Comparison of ENCODE assay signal across 36 cellular contexts in genomic region chr22:46676479-46676878, GRCh38. TPM values are rescaled to one million over a fixed set of nuclear protein-coding genes. Genes with fewer than 3 reads are reported as not detected.
DNase-seq lines count a peak whose midpoint lies in the region; ATAC-seq and TF ChIP-seq lines count a peak whose summit lies in the region.
"Had no signal": no experiment of that assay in that cellular context is flagged by ENCODE, and none has a peak within 500 bp of the region (broad histone marks: within the 10 kb centered on the region; RNA-seq: fewer than 3 reads in every experiment).

No MANE protein-coding gene starts in this region.

- H3K36me3 Mint-ChIP-seq in activated T-cell treated with anti-CD3 and anti-CD28 coated beads, Interleukin-2, amount 50 U/mL, for 24 hours (ENCODE audit: low read depth), result peaks cover 22% of the 10 kb centered on the region
- peaks cover 97% of the 10 kb centered on the region for H3K36me3 Mint-ChIP-seq in dendritic cell treated with granulocyte-macrophage colony-stimulating factor and Interleukin-4, amounts not matched to agents 40 ng/mL and 50 ng/mL, for 4 days (ENCODE audit: low read depth)
- H3K36me3 Mint-ChIP-seq: activated CD8-positive, alpha-beta memory T cell treated with anti-CD3 and anti-CD28 coated beads, Interleukin-2, amount 10 ng/mL, durations not matched to agents 7 days and 5 days; natural killer cell treated with Interleukin-12 subunit alpha and Interleukin-12 subunit beta and Interleukin-15 and Interleukin-18, amount 100 ng/mL, for 72 hours had no signal

- no peak overlapping the region for H3K4me3 ChIP-seq in left ventricle myocardium inferior
- no peak overlapping the region for H3K4me3 ChIP-seq in right cardiac atrium (ENCODE audit: low read length)
- no peak overlapping the region for H3K4me3 ChIP-seq in skeletal muscle tissue (ENCODE audit: low read length in 3 of 3)
- H3K4me3 ChIP-seq: A549, adrenal gland, body of pancreas, dorsolateral prefrontal cortex, esophagus muscularis mucosa, GM12878, lung, mucosa of descending colon, vagina had no signal

- H3K9me3 Mint-ChIP-seq in activated T-cell treated with anti-CD3 and anti-CD28 coated beads, Interleukin-2, amount 50 U/mL, for 24 hours, result no peaks in the 10 kb centered on the region
- no peaks in the 10 kb centered on the region for H3K9me3 Mint-ChIP-seq in dendritic cell treated with granulocyte-macrophage colony-stimulating factor and Interleukin-4, amounts not matched to agents 40 ng/mL and 50 ng/mL, for 4 days
- H3K9me3 Mint-ChIP-seq: HFFc6; natural killer cell treated with Interleukin-12 subunit alpha and Interleukin-12 subunit beta and Interleukin-15 and Interleukin-18, amount 100 ng/mL, for 72 hours; stimulated activated naive CD8-positive, alpha-beta T cell treated with anti-CD3 and anti-CD28 coated beads, Interleukin-15, amount 100 ng/mL, for 72 hours had no signal

- H3K4me1 ChIP-seq in left ventricle myocardium inferior (peaks cover 78% of the 10 kb centered on the region), right cardiac atrium (ENCODE audit: control insufficient read depth, insufficient read depth, low read length) (no peaks in the 10 kb centered on the region), skeletal muscle tissue (ENCODE audit: control insufficient read depth in 3 of 3, insufficient read depth in 3 of 3, low read length in 3 of 3) (peaks cover 14 to 31% (median 29%) of the 10 kb centered on the region in 3 donors)
- H3K4me1 ChIP-seq: A549, adrenal gland, body of pancreas had no signal

- no peaks in the 10 kb centered on the region for H3K27me3 Mint-ChIP-seq in activated T-cell treated with anti-CD3 and anti-CD28 coated beads, Interleukin-2, amount 50 U/mL, for 24 hours
- no peaks in the 10 kb centered on the region for H3K27me3 Mint-ChIP-seq in dendritic cell treated with granulocyte-macrophage colony-stimulating factor and Interleukin-4, amounts not matched to agents 40 ng/mL and 50 ng/mL, for 4 days
- H3K27me3 Mint-ChIP-seq: activated CD8-positive, alpha-beta memory T cell treated with anti-CD3 and anti-CD28 coated beads, Interleukin-2, amount 10 ng/mL, durations not matched to agents 7 days and 5 days; natural killer cell treated with Interleukin-12 subunit alpha and Interleukin-12 subunit beta and Interleukin-15 and Interleukin-18, amount 100 ng/mL, for 72 hours; stimulated activated naive CD8-positive, alpha-beta T cell treated with anti-CD3 and anti-CD28 coated beads, Interleukin-15, amount 100 ng/mL, for 72 hours had no signal

- intact Hi-C loops in left ventricle myocardium inferior (cut with micrococcal nuclease), result loop anchor here (10.0 kb wide), 1 partner anchor 112 kb away; no protein-coding TSS in a partner anchor
- intact Hi-C loops in right cardiac atrium (cut with DNase I), result loop anchor here in 1 of 4 donors (10.0 kb wide), 1 partner anchor 102 kb away; no protein-coding TSS in a partner anchor
- intact Hi-C loops in dendritic cell treated with granulocyte-macrophage colony-stimulating factor and Interleukin-4, amounts not matched to agents 40 ng/mL and 50 ng/mL, for 4 days (cut with micrococcal nuclease), result loop anchor here (10.0 kb wide), 1 partner anchor 52 kb away; the partner anchor contains the start of gene GRAMD4

- no peak for ATAC-seq in right cardiac atrium
- ATAC-seq: A549; activated CD8-positive, alpha-beta memory T cell treated with anti-CD3 and anti-CD28 coated beads, Interleukin-2, amount 10 ng/mL, durations not matched to agents 7 days and 5 days; body of pancreas; GM12878; mucosa of descending colon; natural killer cell treated with Interleukin-12 subunit alpha and Interleukin-12 subunit beta and Interleukin-15 and Interleukin-18, amount 100 ng/mL, for 72 hours; Panc1; stimulated activated naive CD8-positive, alpha-beta T cell treated with anti-CD3 and anti-CD28 coated beads, Interleukin-15, amount 100 ng/mL, for 72 hours had no signal

- no peak for TF ChIP-seq CTCF in left ventricle myocardium inferior (IDR thresholded peaks at IDR 0.05; ENCODE audit: borderline replicate concordance)

- H3K36me3 ChIP-seq in left ventricle myocardium inferior (peaks cover 49% of the 10 kb centered on the region), skeletal muscle tissue (ENCODE audit: control insufficient read depth in 3 of 3, insufficient read depth in 3 of 3, low read length in 3 of 3) (peaks cover 10 to 18% (median 12%) of the 10 kb centered on the region in 3 donors)

- H3K9me3 ChIP-seq in left ventricle myocardium inferior (replicated peaks) (no peaks in the 10 kb centered on the region), right cardiac atrium (ENCODE audit: control insufficient read depth, low read length) (no peaks in the 10 kb centered on the region), skeletal muscle tissue (ENCODE audit: control insufficient read depth in 3 of 3, low read length in 3 of 3) (no peaks in the 10 kb centered on the region)
- H3K9me3 ChIP-seq: A549, adrenal gland, body of pancreas, esophagus muscularis mucosa, mucosa of descending colon, vagina had no signal

- H3K27ac Mint-ChIP-seq in activated T-cell treated with anti-CD3 and anti-CD28 coated beads, Interleukin-2, amount 50 U/mL, for 24 hours, result peak overlapping the region; percentile 94
- peak overlapping the region; percentile 33 for H3K27ac Mint-ChIP-seq in dendritic cell treated with granulocyte-macrophage colony-stimulating factor and Interleukin-4, amounts not matched to agents 40 ng/mL and 50 ng/mL, for 4 days
- H3K27ac Mint-ChIP-seq: activated CD8-positive, alpha-beta memory T cell treated with anti-CD3 and anti-CD28 coated beads, Interleukin-2, amount 10 ng/mL, durations not matched to agents 7 days and 5 days; HFFc6; natural killer cell treated with Interleukin-12 subunit alpha and Interleukin-12 subunit beta and Interleukin-15 and Interleukin-18, amount 100 ng/mL, for 72 hours had no signal

- H3K27ac ChIP-seq in left ventricle myocardium inferior (replicated peaks) (peak overlapping the region; percentile 66), right cardiac atrium (ENCODE audit: low read length) (no peak overlapping the region), skeletal muscle tissue (ENCODE audit: low read depth, low read length) (peak overlapping the region; percentile 51)
- H3K27ac ChIP-seq: A549, adrenal gland, body of pancreas, esophagus muscularis mucosa, vagina had no signal

- no peak for DNase-seq in activated T-cell treated with anti-CD3 and anti-CD28 coated beads, Interleukin-2, amount 50 U/mL, for 24 hours
- no peak for DNase-seq in activated T-cell treated with anti-CD3 and anti-CD28 coated beads, Interleukin-2, amount 50 U/mL, for 48 hours
- DNase-seq in left ventricle myocardium inferior (no peak), right cardiac atrium (no peak), AG20443 (ENCODE audit: low spot score) (no peak), D341Med (ENCODE audit: low spot score) (no peak)
- DNase-seq: activated CD4-positive, CD25-positive, alpha-beta regulatory T cell treated with anti-CD3 and anti-CD28 coated beads, Interleukin-2, amount 50 U/mL, for 72 hours; activated CD8-positive, alpha-beta memory T cell treated with anti-CD3 and anti-CD28 coated beads, Interleukin-2, amount 10 ng/mL, durations not matched to agents 7 days and 5 days; activated effector memory CD4-positive, alpha-beta T cell treated with Interleukin-2 at 50 U/mL for 16 hours; adrenal gland; AML-193; body of pancreas; cerebellar nuclear complex; DMS153; dorsolateral prefrontal cortex; foreskin fibroblast; GOT3; head of caudate nucleus; HFFc6; kidney; mucosa of descending colon; NCI-H1048; NCI-H748 treated with DMSO at 0.1 percent for 48 hours; retina; SHP77 treated with DMSO at 0.1 percent for 48 hours; stimulated activated CD4-positive, alpha-beta T cell treated with anti-CD3 and anti-CD28 coated beads, Interleukin-1b, Interleukin-23, amount 100 ng/mL, for 48 hours; stimulated activated naive CD8-positive, alpha-beta T cell treated with anti-CD3 and anti-CD28 coated beads, Interleukin-15, amount 100 ng/mL, for 72 hours had no signal

- H3K4me1 Mint-ChIP-seq in activated T-cell treated with anti-CD3 and anti-CD28 coated beads, Interleukin-2, amount 50 U/mL, for 24 hours (ENCODE audit: low read depth), result peaks cover 56% of the 10 kb centered on the region
- peaks cover 33% of the 10 kb centered on the region for H3K4me1 Mint-ChIP-seq in dendritic cell treated with granulocyte-macrophage colony-stimulating factor and Interleukin-4, amounts not matched to agents 40 ng/mL and 50 ng/mL, for 4 days (ENCODE audit: low read depth)

- peak overlapping the region in 1 of 3 donors; percentile 54 for H3K9ac ChIP-seq in skeletal muscle tissue (ENCODE audit: low read depth in 1 of 3, low read length in 3 of 3)

- WGBS in right cardiac atrium, result 92% methylated on average over 15 of the region's 15 CpGs

- no peaks in the 10 kb centered on the region for H3K27me3 ChIP-seq in left ventricle myocardium inferior (ENCODE audit: low read depth)
- no peaks in the 10 kb centered on the region for H3K27me3 ChIP-seq in right cardiac atrium (ENCODE audit: control insufficient read depth, insufficient read depth)
- no peaks in the 10 kb centered on the region for H3K27me3 ChIP-seq in skeletal muscle tissue (ENCODE audit: control insufficient read depth in 3 of 3, insufficient read depth in 3 of 3, low read length in 3 of 3)
- H3K27me3 ChIP-seq: adrenal gland, body of pancreas, dorsolateral prefrontal cortex, esophagus muscularis mucosa, vagina had no signal

- H3K4me3 Mint-ChIP-seq in activated T-cell treated with anti-CD3 and anti-CD28 coated beads, Interleukin-2, amount 50 U/mL, for 24 hours, result peak overlapping the region; percentile 80
- H3K4me3 Mint-ChIP-seq in dendritic cell treated with granulocyte-macrophage colony-stimulating factor and Interleukin-4, amounts not matched to agents 40 ng/mL and 50 ng/mL, for 4 days, result no peak overlapping the region
- H3K4me3 Mint-ChIP-seq: activated CD8-positive, alpha-beta memory T cell treated with anti-CD3 and anti-CD28 coated beads, Interleukin-2, amount 10 ng/mL, durations not matched to agents 7 days and 5 days; HFFc6; natural killer cell treated with Interleukin-12 subunit alpha and Interleukin-12 subunit beta and Interleukin-15 and Interleukin-18, amount 100 ng/mL, for 72 hours had no signal

RNA-seq across cellular contexts. Expression of gene GRAMD4, which starts 56.3 kb away (rescaled TPM):
- total RNA-seq in left ventricle myocardium inferior, result 77.6 TPM
- 100 to 1,000 TPM in 1 of 4 donors, 10 to 100 TPM in 3; 74.3 to 106 (median 88.5) TPM for total RNA-seq in right cardiac atrium
- 31.6 TPM for polyA plus RNA-seq in right cardiac atrium
- total RNA-seq in skeletal muscle tissue, result 26.1 TPM
